Comparison of ENCODE assay signal across 1 cellular context in the genomic region with DNA sequence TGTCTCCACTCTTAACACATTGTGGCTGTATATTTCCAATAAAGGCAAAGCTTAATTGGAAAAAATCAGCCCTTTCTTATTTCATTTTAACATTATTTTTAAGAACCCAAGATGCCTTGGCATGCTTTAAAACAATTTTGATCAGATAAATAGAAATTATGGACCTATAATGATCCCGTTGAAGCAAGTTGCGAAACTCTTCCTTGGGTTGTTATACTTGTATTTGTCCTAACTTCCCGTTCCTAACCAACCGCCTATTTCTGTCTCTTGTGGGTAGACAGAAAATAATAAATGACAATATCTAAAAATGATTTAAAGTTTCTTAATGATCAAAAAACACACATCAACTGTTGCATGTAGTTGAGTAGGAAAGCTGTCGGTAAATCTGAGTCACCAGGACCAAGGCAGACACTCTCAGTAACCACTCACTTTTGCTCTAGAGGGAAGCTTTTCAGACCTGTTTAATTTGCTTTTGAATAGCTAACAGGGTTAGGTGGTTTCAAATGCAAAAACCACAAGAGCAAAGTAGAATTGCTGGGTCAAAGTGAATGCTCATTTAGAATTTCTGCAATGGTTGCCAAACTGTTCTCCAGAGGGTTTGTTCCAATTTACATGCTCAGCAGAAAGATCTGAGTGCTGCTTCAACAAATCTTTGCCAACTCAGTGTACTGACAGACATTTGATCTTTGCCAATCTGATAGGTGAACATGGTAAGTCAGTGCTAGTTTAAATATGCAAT.
TF ChIP-seq lines count a peak whose summit lies in the region.

No MANE protein-coding gene starts in this region.

TF ChIP-seq in K562, 482 proteins besides CTCF, POLR2A, EP300 and RAD21:
- TF ChIP-seq CEBPG (CRISPR knock-in tag; IDR thresholded peaks at IDR 0.05) (no peak), CEBPG (tag; conservative IDR thresholded peaks at IDR 0.05 in 1 of 2, IDR thresholded peaks at IDR 0.05 in 1 of 2) (peak in 1 of 2 experiments; percentile 45; a peak in 1 of 4 replicates), NRF1 (conservative IDR thresholded peaks at IDR 0.05 in 1 of 2, IDR thresholded peaks at IDR 0.05 in 1 of 2) (no peak), CEBPB (tag; IDR thresholded peaks at IDR 0.05) (peak; percentile 77)
